In the genomic region with DNA sequence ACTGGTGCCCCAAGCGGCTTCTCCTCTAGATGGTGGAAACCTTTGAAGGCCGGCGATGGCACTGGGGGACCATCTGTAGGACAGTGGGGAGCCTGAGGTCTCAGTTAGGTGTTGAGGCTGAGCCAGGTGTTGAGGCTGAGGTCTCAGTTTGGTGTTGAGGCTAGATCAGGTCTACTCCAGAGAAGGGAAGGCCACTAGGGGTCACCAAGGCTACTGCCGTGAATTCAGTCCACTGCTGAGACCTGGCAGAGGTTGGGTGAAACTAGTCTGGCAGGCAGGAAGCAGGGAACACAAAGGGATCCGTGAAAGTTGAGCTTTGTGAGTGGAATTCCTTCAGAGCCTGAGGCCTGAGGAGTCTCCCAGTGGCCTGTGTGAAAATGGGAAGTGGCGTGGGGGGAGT, we compare ENCODE assay signal across 12 cellular contexts.
DNase-seq lines count a peak whose midpoint lies in the region; ATAC-seq, FAIRE-seq and TF ChIP-seq lines count a peak whose summit lies in the region.
"Had no signal": no experiment of that assay in that cellular context is flagged by ENCODE, and none has a peak within 500 bp of the region (broad histone marks: within the 10 kb centered on the region; RNA-seq: fewer than 3 reads in every experiment).

No MANE protein-coding gene starts in this region.

- no peaks in the 10 kb centered on the region for H3K9me3 ChIP-seq in K562 (replicated peaks; ENCODE audit: control insufficient read depth, insufficient read depth, low read depth, low read length)
- H3K9me3 ChIP-seq: psoas muscle had no signal

- H2BK5ac ChIP-seq in mesendoderm (ENCODE audit: low read length), result no peak overlapping the region

- H3K4me2 ChIP-seq in K562 (ENCODE audit: insufficient read depth, low read length), result no peak overlapping the region
- H3K4me2 ChIP-seq in mesendoderm (ENCODE audit: low read length), result no peak overlapping the region
- H3K4me2 ChIP-seq: KMS-11 had no signal

- peaks cover 4% of the 10 kb centered on the region; the same call in 1 of the 2 replicates for H3K27me3 ChIP-seq in BJ (ENCODE audit: control insufficient read depth, insufficient read depth, low read length)
- H3K27me3 ChIP-seq in K562 (ENCODE audit: control insufficient read depth in 2 of 2, insufficient read depth in 2 of 2, low read length in 2 of 2), result peaks cover 4 to 33% of the 10 kb centered on the region in 2 experiments
- H3K27me3 ChIP-seq in mesendoderm (ENCODE audit: insufficient read depth, low read length, poor library complexity), result no peaks in the 10 kb centered on the region

- H3K4me1 ChIP-seq in K562 (replicated peaks in 1 of 2; ENCODE audit: control insufficient read depth in 2 of 2, insufficient read depth in 2 of 2, low read length in 2 of 2), result peaks cover 10 to 49% of the 10 kb centered on the region in 2 experiments; a peak in 4 of 5 replicates
- H3K4me1 ChIP-seq in mesendoderm (ENCODE audit: control insufficient read depth, low read depth, low read length), result no peaks in the 10 kb centered on the region
- H3K4me1 ChIP-seq: psoas muscle had no signal

- peak; percentile 14; the same call in 1 of the 2 replicates for TF ChIP-seq CTCF in BJ (IDR thresholded peaks at IDR 0.05; ENCODE audit: insufficient read depth, low read depth, low read length)
- TF ChIP-seq CTCF in K562 (IDR thresholded peaks at IDR 0.05 in 2 of 3, conservative IDR thresholded peaks at IDR 0.05 in 1 of 3; ENCODE audit: insufficient read depth in 2 of 3, low read depth in 1 of 3, low read length in 3 of 3), result peak; percentile 42 to 63 (median 57)

- no peak overlapping the region for H2BK15ac ChIP-seq in mesendoderm (replicated peaks; ENCODE audit: low read depth)

- no peak for TF ChIP-seq POLR2A in K562 (conservative IDR thresholded peaks at IDR 0.05)

- POLR2A ChIA-PET in BJ (lab: Charles Lee), result no interaction called here
- POLR2A ChIA-PET in K562 (lab: Yijun Ruan, JAX), result interaction anchor here (0.6 kb wide), 1 partner anchor 19 kb away, joined by 3 read pairs; no protein-coding TSS in a partner anchor

- in situ Hi-C loops in K562 (cut with MboI), result no loop called here

- no peak for TF ChIP-seq EP300 in K562 (IDR thresholded peaks at IDR 0.05; ENCODE audit: low read length)

- no peak for DNase-seq in BJ (ENCODE audit: low read depth)
- peak; percentile 38 for DNase-seq in HTR-8/SVneo (ENCODE audit: insufficient read length, low spot score)
- DNase-seq in K562 (ENCODE audit: extremely low read depth in 1 of 4, low spot score in 3 of 4), result peak in 2 of 4 experiments; percentile 37 to 53
- DNase-seq in mesendoderm, result peak; percentile 72
- no peak for DNase-seq in stimulated activated CD4-positive, alpha-beta T cell treated with anti-CD3 and anti-CD28 coated beads, Interleukin-2, amount 100 ng/mL, for 48 hours
- no peak for DNase-seq in RKO (ENCODE audit: low spot score)
- no peak for DNase-seq in NCI-H226
- no peak for DNase-seq in activated gamma-delta T cell (lab: John Stamatoyannopoulos, UW)
- DNase-seq: activated T-cell treated with anti-CD3 and anti-CD28 coated beads, Interleukin-2, amount 50 U/mL, for 1 hour; kidney glomerular epithelial cell had no signal

- BruUV-seq in K562 (replicated peaks; lab: Mats Ljungman, UMichigan), result no TSS peak

- peak; percentile 80 for ATAC-seq in K562

- peak overlapping the region in 1 of 2 experiments; percentile 41; a peak in 2 of 4 replicates for H3K9ac ChIP-seq in K562 (ENCODE audit: insufficient read depth in 1 of 2, low read depth in 2 of 2, low read length in 2 of 2)
- no peak overlapping the region for H3K9ac ChIP-seq in mesendoderm (ENCODE audit: low read length)
- H3K9ac ChIP-seq: KMS-11 had no signal

- H3K27ac ChIP-seq in K562 (ENCODE audit: extremely low read depth, low read depth, low read length) (no peak overlapping the region), mesendoderm (ENCODE audit: low read depth, low read length) (no peak overlapping the region)
- H3K27ac ChIP-seq: KMS-11, psoas muscle had no signal

- no peak overlapping the region for H4K8ac ChIP-seq in mesendoderm (ENCODE audit: low read depth, low read length)

- no peaks in the 10 kb centered on the region for H3K79me2 ChIP-seq in K562 (ENCODE audit: control insufficient read depth, insufficient read depth, low read length)
- H3K79me2 ChIP-seq in mesendoderm (ENCODE audit: control insufficient read depth, insufficient read depth, low read length), result no peaks in the 10 kb centered on the region

- H3K23ac ChIP-seq in mesendoderm (ENCODE audit: low read length), result no peak overlapping the region

- H3K4me3 ChIP-seq in BJ (ENCODE audit: low read depth, low read length) (no peak overlapping the region), K562 (no peak overlapping the region), mesendoderm (ENCODE audit: low read length) (no peak overlapping the region)
- H3K4me3 ChIP-seq: psoas muscle had no signal

- H3K79me1 ChIP-seq in mesendoderm (ENCODE audit: low read length), result no peaks in the 10 kb centered on the region

- 31% methylated on average over 6 of the region's 6 CpGs for WGBS in K562 (ENCODE audit: insufficient coverage, low coverage, missing lambda C conversion rate)
- WGBS in mesendoderm (ENCODE audit: extremely low coverage, insufficient coverage, low lambda C conversion rate), result no CpG with 5 or more reads among the region's 6 CpGs

- FAIRE-seq in HTR-8/SVneo (lab: Jason Lieb, UNC) (no peak), K562 (lab: Jason Lieb, UNC) (peak; percentile 67)

- CTCF ChIA-PET in BJ (lab: Yijun Ruan, JAX), result interaction anchor here (1.5 kb wide), 1 partner anchor 249 kb away, joined by 3 read pairs; no protein-coding TSS in a partner anchor
- CTCF ChIA-PET in K562 (lab: Yijun Ruan, JAX; ENCODE audit: low intra/inter-chr PET ratio), result interaction anchor here (0.9 kb wide), 1 partner anchor 140 kb away, joined by 4 read pairs; no protein-coding TSS in a partner anchor

- no peak overlapping the region for H3K56ac ChIP-seq in mesendoderm (ENCODE audit: low read length)

- intact Hi-C loops in K562 (cut with micrococcal nuclease), result no loop called here

- H3K36me3 ChIP-seq in BJ (ENCODE audit: control insufficient read depth, insufficient read depth, low read length), result no peaks in the 10 kb centered on the region
- no peaks in the 10 kb centered on the region for H3K36me3 ChIP-seq in K562 (ENCODE audit: control insufficient read depth, insufficient read depth, low read length)
- no peaks in the 10 kb centered on the region for H3K36me3 ChIP-seq in mesendoderm (ENCODE audit: control insufficient read depth, insufficient read depth, low read length)

- H2AFZ ChIP-seq in K562 (ENCODE audit: low read depth, low read length), result peak overlapping the region; percentile 63

- peak; percentile 36 to 56; a peak in 3 of 4 replicates for TF ChIP-seq RAD21 in K562 (CRISPR knock-in tag; conservative IDR thresholded peaks at IDR 0.05 in 1 of 2, IDR thresholded peaks at IDR 0.05 in 1 of 2)

- no peak overlapping the region for H4K5ac ChIP-seq in mesendoderm (ENCODE audit: low read length)

- H2AK5ac ChIP-seq in mesendoderm (ENCODE audit: low read length), result no peak overlapping the region

- no peak overlapping the region for H3K18ac ChIP-seq in mesendoderm (ENCODE audit: low read length)

- H2BK120ac ChIP-seq in mesendoderm (ENCODE audit: low read depth, low read length), result no peak overlapping the region

- H4K20me1 ChIP-seq in K562 (replicated peaks; ENCODE audit: control insufficient read depth, insufficient read depth, low read length), result no peaks in the 10 kb centered on the region

- no peak overlapping the region for H3K4ac ChIP-seq in mesendoderm (ENCODE audit: low read depth, low read length)

- H3K9me1 ChIP-seq in K562 (ENCODE audit: control insufficient read depth, insufficient read depth, low read length), result peaks cover 3% of the 10 kb centered on the region

TF ChIP-seq in K562, 482 proteins besides CTCF, POLR2A, EP300 and RAD21:
- TF ChIP-seq SPI1 (IDR thresholded peaks at IDR 0.05; ENCODE audit: borderline replicate concordance, low read depth, low read length) (0 out of 2 replicates have a peak, but pooled peaks have one; percentile 43), TEAD2 (tag; IDR thresholded peaks at IDR 0.05) (no peak)
TF ChIP-seq in K562: peak in this region for 1.

Comparison
In these comparisons a context has a peak if more than half of its experiments do, and no peak if none do; other contexts are left out.
1. DNase-seq: peak in HTR-8/SVneo (single experiment) and mesendoderm (single experiment); none in BJ (single experiment), stimulated activated CD4-positive, alpha-beta T cell treated with anti-CD3 and anti-CD28 coated beads, Interleukin-2, amount 100 ng/mL, for 48 hours (0 of 2), RKO (single experiment), NCI-H226 (single experiment) and activated gamma-delta T cell (single experiment).